ENCODE assay signal across 8 cellular contexts in genomic region chr22:44329179-44329796, GRCh38. TPM values are rescaled to one million over a fixed set of nuclear protein-coding genes. Genes with fewer than 3 reads are reported as not detected.
A peak's percentile ranks its signal among the peaks of the same experiment; 100 is the strongest.
DNase-seq lines count a peak whose midpoint lies in the region; ATAC-seq lines count a peak whose summit lies in the region.

No MANE protein-coding gene starts in this region.

- H3K27me3 Mint-ChIP-seq in activated CD8-positive, alpha-beta memory T cell treated with anti-CD3 and anti-CD28 coated beads, Interleukin-2, amount 10 ng/mL, durations not matched to agents 7 days and 5 days, result peaks cover 71% of the 10 kb centered on the region

- H3K27ac Mint-ChIP-seq in activated CD8-positive, alpha-beta memory T cell treated with anti-CD3 and anti-CD28 coated beads, Interleukin-2, amount 10 ng/mL, durations not matched to agents 7 days and 5 days, result peak overlapping the region; percentile 18
- peak overlapping the region; percentile 52 for H3K27ac Mint-ChIP-seq in stimulated activated effector memory CD8-positive, alpha-beta T cell treated with anti-CD3 and anti-CD28 coated beads, Interleukin-12 subunit alpha, Interleukin-12 subunit beta, amount 100 ng/mL, for 72 hours

- peak; percentile 80 for ATAC-seq in activated CD8-positive, alpha-beta memory T cell treated with anti-CD3 and anti-CD28 coated beads, Interleukin-2, amount 10 ng/mL, durations not matched to agents 7 days and 5 days
- ATAC-seq in HG02981 (IDR thresholded peaks at IDR 0.05; ENCODE audit: unreplicated experiment), result peak; percentile 53
- ATAC-seq in stimulated activated effector memory CD8-positive, alpha-beta T cell treated with anti-CD3 and anti-CD28 coated beads, Interleukin-12 subunit alpha, Interleukin-12 subunit beta, amount 100 ng/mL, for 72 hours, result peak; percentile 69

- no peaks in the 10 kb centered on the region for H3K36me3 Mint-ChIP-seq in activated CD8-positive, alpha-beta memory T cell treated with anti-CD3 and anti-CD28 coated beads, Interleukin-2, amount 10 ng/mL, durations not matched to agents 7 days and 5 days
- H3K36me3 Mint-ChIP-seq in stimulated activated effector memory CD8-positive, alpha-beta T cell treated with anti-CD3 and anti-CD28 coated beads, Interleukin-12 subunit alpha, Interleukin-12 subunit beta, amount 100 ng/mL, for 72 hours, result no peaks in the 10 kb centered on the region

- H3K4me1 Mint-ChIP-seq in activated CD8-positive, alpha-beta memory T cell treated with anti-CD3 and anti-CD28 coated beads, Interleukin-2, amount 10 ng/mL, durations not matched to agents 7 days and 5 days, result peaks cover 31% of the 10 kb centered on the region
- peaks cover 35% of the 10 kb centered on the region for H3K4me1 Mint-ChIP-seq in stimulated activated effector memory CD8-positive, alpha-beta T cell treated with anti-CD3 and anti-CD28 coated beads, Interleukin-12 subunit alpha, Interleukin-12 subunit beta, amount 100 ng/mL, for 72 hours

- DNase-seq in activated CD8-positive, alpha-beta memory T cell treated with anti-CD3 and anti-CD28 coated beads, Interleukin-2, amount 10 ng/mL, durations not matched to agents 7 days and 5 days, result peak; percentile 82
- DNase-seq in activated CD8-positive, alpha-beta memory T cell treated with anti-CD3 and anti-CD28 coated beads, Interleukin-2, amount 50 U/mL, for 4 hours, result no peak
- DNase-seq in activated CD4-positive, alpha-beta T cell treated with anti-CD3 and anti-CD28 coated beads, Interleukin-2, amount 50 U/mL, for 48 hours, result peak; percentile 43 to 48
- peak; percentile 14 to 71 for DNase-seq in stimulated activated effector memory CD8-positive, alpha-beta T cell treated with anti-CD3 and anti-CD28 coated beads, Interleukin-12 subunit alpha, Interleukin-12 subunit beta, amount 100 ng/mL, for 72 hours (ENCODE audit: low spot score in 2 of 2)
- DNase-seq in NCI-H1105 (lab: John Stamatoyannopoulos, UW) (no peak), foreskin melanocyte (no peak), NCI-H1417 treated with DMSO at 0.1 percent for 48 hours (lab: John Stamatoyannopoulos, UW) (no peak)

- no peaks in the 10 kb centered on the region for H3K9me3 Mint-ChIP-seq in activated CD8-positive, alpha-beta memory T cell treated with anti-CD3 and anti-CD28 coated beads, Interleukin-2, amount 10 ng/mL, durations not matched to agents 7 days and 5 days (ENCODE audit: low read depth)
- H3K9me3 Mint-ChIP-seq in stimulated activated effector memory CD8-positive, alpha-beta T cell treated with anti-CD3 and anti-CD28 coated beads, Interleukin-12 subunit alpha, Interleukin-12 subunit beta, amount 100 ng/mL, for 72 hours, result no peaks in the 10 kb centered on the region

- CTCF ChIA-PET in activated CD8-positive, alpha-beta memory T cell treated with anti-CD3 and anti-CD28 coated beads, Interleukin-2, amount 10 ng/mL, durations not matched to agents 7 days and 5 days (lab: Charles Lee), result interaction anchor here (1.0 to 1.3 kb wide), 2 partner anchors 238 to 335 kb away, joined by 3 to 5 read pairs; no protein-coding TSS in a partner anchor

- no peak overlapping the region for H3K4me3 Mint-ChIP-seq in activated CD8-positive, alpha-beta memory T cell treated with anti-CD3 and anti-CD28 coated beads, Interleukin-2, amount 10 ng/mL, durations not matched to agents 7 days and 5 days
- H3K4me3 Mint-ChIP-seq in stimulated activated effector memory CD8-positive, alpha-beta T cell treated with anti-CD3 and anti-CD28 coated beads, Interleukin-12 subunit alpha, Interleukin-12 subunit beta, amount 100 ng/mL, for 72 hours, result peak overlapping the region; percentile 24

RNA-seq across cellular contexts. Expression of gene SHISAL1, which starts 16.5 kb away (rescaled TPM):
- not detected for total RNA-seq in activated CD8-positive, alpha-beta memory T cell treated with anti-CD3 and anti-CD28 coated beads, Interleukin-2, amount 10 ng/mL, durations not matched to agents 7 days and 5 days

Comparison
In these comparisons a context has a peak if more than half of its experiments do, and no peak if none do; other contexts are left out.
1. DNase-seq: peak in activated CD8-positive, alpha-beta memory T cell treated with anti-CD3 and anti-CD28 coated beads, Interleukin-2, amount 10 ng/mL, durations not matched to agents 7 days and 5 days (single experiment), activated CD4-positive, alpha-beta T cell treated with anti-CD3 and anti-CD28 coated beads, Interleukin-2, amount 50 U/mL, for 48 hours (2 of 2) and stimulated activated effector memory CD8-positive, alpha-beta T cell treated with anti-CD3 and anti-CD28 coated beads, Interleukin-12 subunit alpha, Interleukin-12 subunit beta, amount 100 ng/mL, for 72 hours (2 of 2); none in activated CD8-positive, alpha-beta memory T cell treated with anti-CD3 and anti-CD28 coated beads, Interleukin-2, amount 50 U/mL, for 4 hours (single experiment), NCI-H1105 (single experiment), foreskin melanocyte (single experiment) and NCI-H1417 treated with DMSO at 0.1 percent for 48 hours (single experiment).
2. Peak in every context shown above with its lines, with median percentiles within 50 percentile points of each other: ATAC-seq.